In the genomic region with DNA sequence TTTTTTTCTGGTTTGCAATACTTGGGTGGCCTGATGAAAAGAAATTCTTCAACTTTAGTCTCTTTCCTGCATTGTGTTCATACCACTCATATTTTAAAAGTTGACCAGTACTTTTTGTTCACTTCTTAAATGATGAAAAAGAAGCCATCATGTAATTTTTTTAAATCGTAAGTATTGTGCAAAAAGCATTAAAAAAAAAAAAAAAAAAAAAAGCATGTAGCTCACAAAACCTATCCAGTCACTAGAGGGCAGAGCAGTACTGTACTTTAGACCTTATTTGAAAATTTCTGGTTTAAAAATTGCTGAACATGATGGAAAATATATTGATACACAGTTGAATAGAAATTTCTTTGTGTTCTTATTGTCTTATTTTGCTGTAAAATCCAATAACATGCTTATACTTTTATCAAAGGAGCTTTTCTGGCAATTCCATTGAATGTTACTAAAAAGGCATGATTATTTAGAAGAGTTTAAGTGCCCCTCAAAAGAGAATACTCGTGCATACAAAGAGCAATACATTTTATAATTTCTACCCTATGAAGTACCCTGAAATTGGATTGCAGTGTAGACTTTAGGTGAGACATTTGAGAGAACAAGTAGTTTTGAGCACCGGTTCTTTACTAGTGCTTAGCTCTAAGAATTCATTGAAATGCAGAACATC, we compare ENCODE assay signal across 9 cellular contexts.
DNase-seq lines count a peak whose midpoint lies in the region; ATAC-seq and TF ChIP-seq lines count a peak whose summit lies in the region.
"Had no signal": no experiment of that assay in that cellular context is flagged by ENCODE, and none has a peak within 500 bp of the region (broad histone marks: within the 10 kb centered on the region; RNA-seq: fewer than 3 reads in every experiment).

No MANE protein-coding gene starts in this region.

- H3K4me3 Mint-ChIP-seq in activated CD8-positive, alpha-beta T cell treated with anti-CD3 and anti-CD28 coated beads for 36 hours, result no peak overlapping the region
- H3K4me3 Mint-ChIP-seq in activated CD8-positive, alpha-beta T cell treated with anti-CD3 and anti-CD28 coated beads, Interleukin-2, amount 10 ng/mL, durations not matched to agents 7 days and 5 days, result no peak overlapping the region
- H3K4me3 Mint-ChIP-seq: activated naive CD4-positive, alpha-beta T cell treated with anti-CD3 and anti-CD28 coated beads, Interleukin-2, amount 50 U/mL, for 24 hours had no signal

- CTCF ChIA-PET in activated CD8-positive, alpha-beta T cell treated with anti-CD3 and anti-CD28 coated beads for 36 hours (lab: Charles Lee), result interaction anchor here (0.5 to 6.7 kb wide), 18 partner anchors 9 to 424 kb away, joined by 3 to 60 read pairs (median 3); no protein-coding TSS in a partner anchor
- CTCF ChIA-PET in activated CD8-positive, alpha-beta T cell treated with anti-CD3 and anti-CD28 coated beads, Interleukin-2, amount 10 ng/mL, durations not matched to agents 7 days and 5 days (lab: Charles Lee), result interaction anchor here (0.5 to 6.5 kb wide), 33 partner anchors 10 to 831 kb away, joined by 3 to 68 read pairs (median 4); no protein-coding TSS in a partner anchor

- H3K9me3 Mint-ChIP-seq in activated CD8-positive, alpha-beta T cell treated with anti-CD3 and anti-CD28 coated beads for 36 hours, result no peaks in the 10 kb centered on the region
- H3K9me3 Mint-ChIP-seq in activated CD8-positive, alpha-beta T cell treated with anti-CD3 and anti-CD28 coated beads, Interleukin-2, amount 10 ng/mL, durations not matched to agents 7 days and 5 days (ENCODE audit: insufficient read depth), result no peaks in the 10 kb centered on the region
- H3K9me3 Mint-ChIP-seq: activated naive CD4-positive, alpha-beta T cell treated with anti-CD3 and anti-CD28 coated beads, Interleukin-2, amount 50 U/mL, for 24 hours had no signal

- no peaks in the 10 kb centered on the region for H3K27me3 Mint-ChIP-seq in activated CD8-positive, alpha-beta T cell treated with anti-CD3 and anti-CD28 coated beads for 36 hours
- H3K27me3 Mint-ChIP-seq in activated CD8-positive, alpha-beta T cell treated with anti-CD3 and anti-CD28 coated beads, Interleukin-2, amount 10 ng/mL, durations not matched to agents 7 days and 5 days (ENCODE audit: low read depth), result no peaks in the 10 kb centered on the region
- H3K27me3 Mint-ChIP-seq: activated naive CD4-positive, alpha-beta T cell treated with anti-CD3 and anti-CD28 coated beads, Interleukin-2, amount 50 U/mL, for 24 hours had no signal

- peaks cover 26% of the 10 kb centered on the region for H3K4me1 Mint-ChIP-seq in activated CD8-positive, alpha-beta T cell treated with anti-CD3 and anti-CD28 coated beads for 36 hours (ENCODE audit: low read depth)
- H3K4me1 Mint-ChIP-seq in activated CD8-positive, alpha-beta T cell treated with anti-CD3 and anti-CD28 coated beads, Interleukin-2, amount 10 ng/mL, durations not matched to agents 7 days and 5 days (ENCODE audit: low read depth), result peaks cover 11% of the 10 kb centered on the region

- no peak overlapping the region for H3K4me3 ChIP-seq in coronary artery

- no peak overlapping the region for H3K27ac Mint-ChIP-seq in activated CD8-positive, alpha-beta T cell treated with anti-CD3 and anti-CD28 coated beads for 36 hours
- no peak overlapping the region for H3K27ac Mint-ChIP-seq in activated CD8-positive, alpha-beta T cell treated with anti-CD3 and anti-CD28 coated beads, Interleukin-2, amount 10 ng/mL, durations not matched to agents 7 days and 5 days
- H3K27ac Mint-ChIP-seq: activated naive CD4-positive, alpha-beta T cell treated with anti-CD3 and anti-CD28 coated beads, Interleukin-2, amount 50 U/mL, for 24 hours had no signal

- intact Hi-C loops in activated CD8-positive, alpha-beta T cell treated with anti-CD3 and anti-CD28 coated beads for 36 hours (cut with micrococcal nuclease), result no loop called here

- POLR2A ChIA-PET in activated CD8-positive, alpha-beta T cell treated with anti-CD3 and anti-CD28 coated beads for 36 hours (lab: Charles Lee), result no interaction called here
- POLR2A ChIA-PET in activated CD8-positive, alpha-beta T cell treated with anti-CD3 and anti-CD28 coated beads, Interleukin-2, amount 10 ng/mL, durations not matched to agents 7 days and 5 days (lab: Charles Lee), result no interaction called here

- no peak for DNase-seq in activated CD8-positive, alpha-beta T cell treated with anti-CD3 and anti-CD28 coated beads for 36 hours
- no peak for DNase-seq in activated CD8-positive, alpha-beta T cell treated with anti-CD3 and anti-CD28 coated beads, Interleukin-2, amount 10 ng/mL, durations not matched to agents 7 days and 5 days
- DNase-seq in NCI-H82 (lab: John Stamatoyannopoulos, UW) (peak; percentile 38), coronary artery (ENCODE audit: low spot score) (no peak), pons (ENCODE audit: low spot score) (peak; percentile 76)

- TF ChIP-seq CTCF in activated CD8-positive, alpha-beta T cell treated with anti-CD3 and anti-CD28 coated beads for 36 hours (IDR thresholded peaks at IDR 0.05), result peak; percentile 68
- peak; percentile 46 for TF ChIP-seq CTCF in coronary artery (IDR thresholded peaks at IDR 0.05)

- no peaks in the 10 kb centered on the region for H3K36me3 Mint-ChIP-seq in activated CD8-positive, alpha-beta T cell treated with anti-CD3 and anti-CD28 coated beads for 36 hours (ENCODE audit: low read depth)
- H3K36me3 Mint-ChIP-seq in activated CD8-positive, alpha-beta T cell treated with anti-CD3 and anti-CD28 coated beads, Interleukin-2, amount 10 ng/mL, durations not matched to agents 7 days and 5 days (ENCODE audit: low read depth), result no peaks in the 10 kb centered on the region
- H3K36me3 Mint-ChIP-seq: activated naive CD4-positive, alpha-beta T cell treated with anti-CD3 and anti-CD28 coated beads, Interleukin-2, amount 50 U/mL, for 24 hours had no signal

- no peak for ATAC-seq in activated CD8-positive, alpha-beta T cell treated with anti-CD3 and anti-CD28 coated beads for 36 hours
- ATAC-seq in activated CD8-positive, alpha-beta T cell treated with anti-CD3 and anti-CD28 coated beads, Interleukin-2, amount 10 ng/mL, durations not matched to agents 7 days and 5 days, result no peak
- ATAC-seq in HG03196 (IDR thresholded peaks at IDR 0.05; ENCODE audit: unreplicated experiment) (no peak), GM19397 (IDR thresholded peaks at IDR 0.05; ENCODE audit: unreplicated experiment) (no peak), GM18870 (IDR thresholded peaks at IDR 0.05; ENCODE audit: unreplicated experiment) (no peak)

- H3K27ac ChIP-seq in coronary artery, result no peak overlapping the region

Comparison
In these comparisons a context has a peak if more than half of its experiments do, and no peak if none do; other contexts are left out.
1. DNase-seq: peak in NCI-H82 (single experiment) and pons (single experiment); none in activated CD8-positive, alpha-beta T cell treated with anti-CD3 and anti-CD28 coated beads for 36 hours (single experiment), activated CD8-positive, alpha-beta T cell treated with anti-CD3 and anti-CD28 coated beads, Interleukin-2, amount 10 ng/mL, durations not matched to agents 7 days and 5 days (single experiment) and coronary artery (single experiment).